ENCODE assay signal across 1 cellular context in genomic region chr14:31025335-31026075, GRCh38.
TF ChIP-seq lines count a peak whose summit lies in the region.

A gene with protein sequence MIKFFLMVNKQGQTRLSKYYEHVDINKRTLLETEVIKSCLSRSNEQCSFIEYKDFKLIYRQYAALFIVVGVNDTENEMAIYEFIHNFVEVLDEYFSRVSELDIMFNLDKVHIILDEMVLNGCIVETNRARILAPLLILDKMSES (plus strand): TSS chr14:31025649. CDS start chr14:31066197, 40,548 bp downstream.

TF ChIP-seq in HepG2, 621 proteins besides CTCF, POLR2A, EP300 and RAD21 (continued from another document and continues in another):
- peak; percentile 58; the same call in 1 of the 2 replicates for TF ChIP-seq REPIN1 (CRISPR knock-in tag; IDR thresholded peaks at IDR 0.05; ENCODE audit: borderline replicate concordance, low read depth)
- TF ChIP-seq POLR2AphosphoS5 (IDR thresholded peaks at IDR 0.05; ENCODE audit: low read depth, low read length) = peak; percentile 59; the same call in 1 of the 2 replicates
- TF ChIP-seq, protein P1, sequence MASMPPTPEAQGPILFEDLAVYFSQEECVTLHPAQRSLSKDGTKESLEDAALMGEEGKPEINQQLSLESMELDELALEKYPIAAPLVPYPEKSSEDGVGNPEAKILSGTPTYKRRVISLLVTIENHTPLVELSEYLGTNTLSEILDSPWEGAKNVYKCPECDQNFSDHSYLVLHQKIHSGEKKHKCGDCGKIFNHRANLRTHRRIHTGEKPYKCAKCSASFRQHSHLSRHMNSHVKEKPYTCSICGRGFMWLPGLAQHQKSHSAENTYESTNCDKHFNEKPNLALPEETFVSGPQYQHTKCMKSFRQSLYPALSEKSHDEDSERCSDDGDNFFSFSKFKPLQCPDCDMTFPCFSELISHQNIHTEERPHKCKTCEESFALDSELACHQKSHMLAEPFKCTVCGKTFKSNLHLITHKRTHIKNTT (CRISPR knock-in tag; IDR thresholded peaks at IDR 0.05) = peak; percentile 83
- no peak for TF ChIP-seq PHF20 (CRISPR knock-in tag; IDR thresholded peaks at IDR 0.05)
- 0 out of 2 replicates have a peak, but pooled peaks have one; percentile 28 for TF ChIP-seq GTF3A (CRISPR knock-in tag; conservative IDR thresholded peaks at IDR 0.05)
- no peak for TF ChIP-seq TBL1XR1 (IDR thresholded peaks at IDR 0.05; ENCODE audit: borderline replicate concordance, low read length, partially characterized antibody)
- TF ChIP-seq ZEB1 (IDR thresholded peaks at IDR 0.05; ENCODE audit: insufficient replicate concordance, low read depth) = no peak
- no peak for TF ChIP-seq ETS1 (CRISPR knock-in tag; IDR thresholded peaks at IDR 0.05)
- peak; percentile 77 for TF ChIP-seq HNRNPLL (IDR thresholded peaks at IDR 0.05; ENCODE audit: low read depth, low read length, poor library complexity, severe bottlenecking)
- TF ChIP-seq SUZ12 (IDR thresholded peaks at IDR 0.05; ENCODE audit: low read depth, low read length) = no peak
- TF ChIP-seq ZFYVE20 (CRISPR knock-in tag; IDR thresholded peaks at IDR 0.05; ENCODE audit: borderline replicate concordance, low read depth) = peak; percentile 76; the same call in 1 of the 2 replicates
- TF ChIP-seq ZNF678 (CRISPR knock-in tag; IDR thresholded peaks at IDR 0.05) = peak; percentile 63; the same call in 1 of the 2 replicates
- TF ChIP-seq FOXK1 (CRISPR knock-in tag; IDR thresholded peaks at IDR 0.05; ENCODE audit: borderline replicate concordance, low read depth) = no peak
- TF ChIP-seq, protein P2, sequence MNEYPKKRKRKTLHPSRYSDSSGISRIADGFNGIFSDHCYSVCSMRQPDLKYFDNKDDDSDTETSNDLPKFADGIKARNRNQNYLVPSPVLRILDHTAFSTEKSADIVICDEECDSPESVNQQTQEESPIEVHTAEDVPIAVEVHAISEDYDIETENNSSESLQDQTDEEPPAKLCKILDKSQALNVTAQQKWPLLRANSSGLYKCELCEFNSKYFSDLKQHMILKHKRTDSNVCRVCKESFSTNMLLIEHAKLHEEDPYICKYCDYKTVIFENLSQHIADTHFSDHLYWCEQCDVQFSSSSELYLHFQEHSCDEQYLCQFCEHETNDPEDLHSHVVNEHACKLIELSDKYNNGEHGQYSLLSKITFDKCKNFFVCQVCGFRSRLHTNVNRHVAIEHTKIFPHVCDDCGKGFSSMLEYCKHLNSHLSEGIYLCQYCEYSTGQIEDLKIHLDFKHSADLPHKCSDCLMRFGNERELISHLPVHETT (CRISPR knock-in tag; conservative IDR thresholded peaks at IDR 0.05) = no peak; the same call in 1 of the 2 replicates
- TF ChIP-seq ZBTB21 (CRISPR knock-in tag; IDR thresholded peaks at IDR 0.05) = peak; percentile 52; the same call in 1 of the 2 replicates
- no peak for TF ChIP-seq ZNF296 (CRISPR knock-in tag; conservative IDR thresholded peaks at IDR 0.05)
- TF ChIP-seq ZNF121 (CRISPR knock-in tag; IDR thresholded peaks at IDR 0.05) = no peak
- TF ChIP-seq ZNF83 (CRISPR knock-in tag; IDR thresholded peaks at IDR 0.05; ENCODE audit: borderline replicate concordance) = peak; percentile 78; the same call in 1 of the 2 replicates
- peak; percentile 65; the same call in 1 of the 2 replicates for TF ChIP-seq ZFP37 (CRISPR knock-in tag; IDR thresholded peaks at IDR 0.05; ENCODE audit: borderline replicate concordance)
- TF ChIP-seq, protein P3, sequence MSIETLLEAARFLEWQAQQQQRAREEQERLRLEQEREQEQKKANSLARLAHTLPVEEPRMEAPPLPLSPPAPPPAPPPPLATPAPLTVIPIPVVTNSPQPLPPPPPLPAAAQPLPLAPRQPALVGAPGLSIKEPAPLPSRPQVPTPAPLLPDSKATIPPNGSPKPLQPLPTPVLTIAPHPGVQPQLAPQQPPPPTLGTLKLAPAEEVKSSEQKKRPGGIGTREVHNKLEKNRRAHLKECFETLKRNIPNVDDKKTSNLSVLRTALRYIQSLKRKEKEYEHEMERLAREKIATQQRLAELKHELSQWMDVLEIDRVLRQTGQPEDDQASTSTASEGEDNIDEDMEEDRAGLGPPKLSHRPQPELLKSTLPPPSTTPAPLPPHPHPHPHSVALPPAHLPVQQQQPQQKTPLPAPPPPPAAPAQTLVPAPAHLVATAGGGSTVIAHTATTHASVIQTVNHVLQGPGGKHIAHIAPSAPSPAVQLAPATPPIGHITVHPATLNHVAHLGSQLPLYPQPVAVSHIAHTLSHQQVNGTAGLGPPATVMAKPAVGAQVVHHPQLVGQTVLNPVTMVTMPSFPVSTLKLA (IDR thresholded peaks at IDR 0.05) = no peak
- TF ChIP-seq NAIF1 (CRISPR knock-in tag; IDR thresholded peaks at IDR 0.05; ENCODE audit: borderline replicate concordance) = peak; percentile 39; the same call in 1 of the 2 replicates
- TF ChIP-seq ZNF3 (CRISPR knock-in tag; IDR thresholded peaks at IDR 0.05) = peak; percentile 82
- 0 out of 2 replicates have a peak, but pooled peaks have one; percentile 13 for TF ChIP-seq RCOR2 (CRISPR knock-in tag; IDR thresholded peaks at IDR 0.05)
- peak; percentile 21; the same call in 1 of the 2 replicates for TF ChIP-seq FOXA3 (CRISPR knock-in tag; IDR thresholded peaks at IDR 0.05)
- TF ChIP-seq, protein P4, sequence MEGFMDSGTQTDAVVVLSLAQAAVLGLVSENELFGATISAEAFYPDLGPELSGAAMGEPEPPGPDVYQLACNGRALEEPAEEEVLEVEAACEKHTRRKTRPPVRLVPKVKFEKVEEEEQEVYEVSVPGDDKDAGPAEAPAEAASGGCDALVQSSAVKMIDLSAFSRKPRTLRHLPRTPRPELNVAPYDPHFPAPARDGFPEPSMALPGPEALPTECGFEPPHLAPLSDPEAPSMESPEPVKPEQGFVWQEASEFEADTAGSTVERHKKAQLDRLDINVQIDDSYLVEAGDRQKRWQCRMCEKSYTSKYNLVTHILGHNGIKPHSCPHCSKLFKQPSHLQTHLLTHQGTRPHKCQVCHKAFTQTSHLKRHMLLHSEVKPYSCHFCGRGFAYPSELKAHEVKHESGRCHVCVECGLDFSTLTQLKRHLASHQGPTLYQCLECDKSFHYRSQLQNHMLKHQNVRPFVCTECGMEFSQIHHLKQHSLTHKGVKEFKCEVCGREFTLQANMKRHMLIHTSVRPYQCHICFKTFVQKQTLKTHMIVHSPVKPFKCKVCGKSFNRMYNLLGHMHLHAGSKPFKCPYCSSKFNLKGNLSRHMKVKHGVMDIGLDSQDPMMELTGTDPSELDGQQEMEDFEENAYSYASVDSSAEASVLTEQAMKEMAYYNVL (CRISPR knock-in tag; IDR thresholded peaks at IDR 0.05; ENCODE audit: borderline replicate concordance) = peak; percentile 50; the same call in 1 of the 2 replicates
- TF ChIP-seq FLYWCH1 (CRISPR knock-in tag; IDR thresholded peaks at IDR 0.05) = no peak
- TF ChIP-seq ZNF30 (CRISPR knock-in tag; IDR thresholded peaks at IDR 0.05) = 0 out of 2 replicates have a peak, but pooled peaks have one; percentile 76
- TF ChIP-seq JUNB (CRISPR knock-in tag; IDR thresholded peaks at IDR 0.05; ENCODE audit: borderline replicate concordance) = no peak
- 0 out of 2 replicates have a peak, but pooled peaks have one; percentile 90 for TF ChIP-seq ZNF570 (CRISPR knock-in tag; IDR thresholded peaks at IDR 0.05; ENCODE audit: borderline replicate concordance)
- TF ChIP-seq TBP (CRISPR knock-in tag; IDR thresholded peaks at IDR 0.05) = no peak
- TF ChIP-seq HOXA3 (CRISPR knock-in tag; IDR thresholded peaks at IDR 0.05) = peak; percentile 98
- TF ChIP-seq ZNF772 (CRISPR knock-in tag; IDR thresholded peaks at IDR 0.05) = peak; percentile 96
- TF ChIP-seq NBN (conservative IDR thresholded peaks at IDR 0.05) = no peak
- no peak; the same call in 1 of the 2 replicates for TF ChIP-seq ATF5 (CRISPR knock-in tag; IDR thresholded peaks at IDR 0.05; ENCODE audit: low read depth)
- TF ChIP-seq ZNF557 (CRISPR knock-in tag; IDR thresholded peaks at IDR 0.05) = 0 out of 2 replicates have a peak, but pooled peaks have one; percentile 68
- TF ChIP-seq SOX5 (CRISPR knock-in tag; IDR thresholded peaks at IDR 0.05; ENCODE audit: borderline replicate concordance) = no peak
- TF ChIP-seq, protein P5, sequence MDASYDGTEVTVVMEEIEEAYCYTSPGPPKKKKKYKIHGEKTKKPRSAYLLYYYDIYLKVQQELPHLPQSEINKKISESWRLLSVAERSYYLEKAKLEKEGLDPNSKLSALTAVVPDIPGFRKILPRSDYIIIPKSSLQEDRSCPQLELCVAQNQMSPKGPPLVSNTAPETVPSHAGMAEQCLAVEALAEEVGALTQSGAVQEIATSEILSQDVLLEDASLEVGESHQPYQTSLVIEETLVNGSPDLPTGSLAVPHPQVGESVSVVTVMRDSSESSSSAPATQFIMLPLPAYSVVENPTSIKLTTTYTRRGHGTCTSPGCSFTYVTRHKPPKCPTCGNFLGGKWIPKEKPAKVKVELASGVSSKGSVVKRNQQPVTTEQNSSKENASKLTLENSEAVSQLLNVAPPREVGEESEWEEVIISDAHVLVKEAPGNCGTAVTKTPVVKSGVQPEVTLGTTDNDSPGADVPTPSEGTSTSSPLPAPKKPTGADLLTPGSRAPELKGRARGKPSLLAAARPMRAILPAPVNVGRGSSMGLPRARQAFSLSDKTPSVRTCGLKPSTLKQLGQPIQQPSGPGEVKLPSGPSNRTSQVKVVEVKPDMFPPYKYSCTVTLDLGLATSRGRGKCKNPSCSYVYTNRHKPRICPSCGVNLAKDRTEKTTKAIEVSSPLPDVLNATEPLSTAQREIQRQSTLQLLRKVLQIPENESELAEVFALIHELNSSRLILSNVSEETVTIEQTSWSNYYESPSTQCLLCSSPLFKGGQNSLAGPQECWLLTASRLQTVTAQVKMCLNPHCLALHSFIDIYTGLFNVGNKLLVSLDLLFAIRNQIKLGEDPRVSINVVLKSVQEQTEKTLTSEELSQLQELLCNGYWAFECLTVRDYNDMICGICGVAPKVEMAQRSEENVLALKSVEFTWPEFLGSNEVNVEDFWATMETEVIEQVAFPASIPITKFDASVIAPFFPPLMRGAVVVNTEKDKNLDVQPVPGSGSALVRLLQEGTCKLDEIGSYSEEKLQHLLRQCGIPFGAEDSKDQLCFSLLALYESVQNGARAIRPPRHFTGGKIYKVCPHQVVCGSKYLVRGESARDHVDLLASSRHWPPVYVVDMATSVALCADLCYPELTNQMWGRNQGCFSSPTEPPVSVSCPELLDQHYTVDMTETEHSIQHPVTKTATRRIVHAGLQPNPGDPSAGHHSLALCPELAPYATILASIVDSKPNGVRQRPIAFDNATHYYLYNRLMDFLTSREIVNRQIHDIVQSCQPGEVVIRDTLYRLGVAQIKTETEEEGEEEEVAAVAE (CRISPR knock-in tag; IDR thresholded peaks at IDR 0.05; ENCODE audit: borderline replicate concordance) = peak; percentile 90; the same call in 1 of the 2 replicates
- TF ChIP-seq AGO2 (optimal IDR thresholded peaks at IDR 0.05; ENCODE audit: low read depth, low read length) = no peak
- 0 out of 2 replicates have a peak, but pooled peaks have one; percentile 41 for TF ChIP-seq ZBTB8A (CRISPR knock-in tag; IDR thresholded peaks at IDR 0.05; ENCODE audit: borderline replicate concordance, low read depth)
- TF ChIP-seq TCF7 (IDR thresholded peaks at IDR 0.05; ENCODE audit: low read depth) = no peak
- no peak; a peak in 1 of 4 replicates for TF ChIP-seq KLF16 (CRISPR knock-in tag; IDR thresholded peaks at IDR 0.05)
- TF ChIP-seq, protein P6, sequence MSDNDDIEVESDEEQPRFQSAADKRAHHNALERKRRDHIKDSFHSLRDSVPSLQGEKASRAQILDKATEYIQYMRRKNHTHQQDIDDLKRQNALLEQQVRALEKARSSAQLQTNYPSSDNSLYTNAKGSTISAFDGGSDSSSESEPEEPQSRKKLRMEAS (IDR thresholded peaks at IDR 0.05) = no peak
- TF ChIP-seq, protein P7, sequence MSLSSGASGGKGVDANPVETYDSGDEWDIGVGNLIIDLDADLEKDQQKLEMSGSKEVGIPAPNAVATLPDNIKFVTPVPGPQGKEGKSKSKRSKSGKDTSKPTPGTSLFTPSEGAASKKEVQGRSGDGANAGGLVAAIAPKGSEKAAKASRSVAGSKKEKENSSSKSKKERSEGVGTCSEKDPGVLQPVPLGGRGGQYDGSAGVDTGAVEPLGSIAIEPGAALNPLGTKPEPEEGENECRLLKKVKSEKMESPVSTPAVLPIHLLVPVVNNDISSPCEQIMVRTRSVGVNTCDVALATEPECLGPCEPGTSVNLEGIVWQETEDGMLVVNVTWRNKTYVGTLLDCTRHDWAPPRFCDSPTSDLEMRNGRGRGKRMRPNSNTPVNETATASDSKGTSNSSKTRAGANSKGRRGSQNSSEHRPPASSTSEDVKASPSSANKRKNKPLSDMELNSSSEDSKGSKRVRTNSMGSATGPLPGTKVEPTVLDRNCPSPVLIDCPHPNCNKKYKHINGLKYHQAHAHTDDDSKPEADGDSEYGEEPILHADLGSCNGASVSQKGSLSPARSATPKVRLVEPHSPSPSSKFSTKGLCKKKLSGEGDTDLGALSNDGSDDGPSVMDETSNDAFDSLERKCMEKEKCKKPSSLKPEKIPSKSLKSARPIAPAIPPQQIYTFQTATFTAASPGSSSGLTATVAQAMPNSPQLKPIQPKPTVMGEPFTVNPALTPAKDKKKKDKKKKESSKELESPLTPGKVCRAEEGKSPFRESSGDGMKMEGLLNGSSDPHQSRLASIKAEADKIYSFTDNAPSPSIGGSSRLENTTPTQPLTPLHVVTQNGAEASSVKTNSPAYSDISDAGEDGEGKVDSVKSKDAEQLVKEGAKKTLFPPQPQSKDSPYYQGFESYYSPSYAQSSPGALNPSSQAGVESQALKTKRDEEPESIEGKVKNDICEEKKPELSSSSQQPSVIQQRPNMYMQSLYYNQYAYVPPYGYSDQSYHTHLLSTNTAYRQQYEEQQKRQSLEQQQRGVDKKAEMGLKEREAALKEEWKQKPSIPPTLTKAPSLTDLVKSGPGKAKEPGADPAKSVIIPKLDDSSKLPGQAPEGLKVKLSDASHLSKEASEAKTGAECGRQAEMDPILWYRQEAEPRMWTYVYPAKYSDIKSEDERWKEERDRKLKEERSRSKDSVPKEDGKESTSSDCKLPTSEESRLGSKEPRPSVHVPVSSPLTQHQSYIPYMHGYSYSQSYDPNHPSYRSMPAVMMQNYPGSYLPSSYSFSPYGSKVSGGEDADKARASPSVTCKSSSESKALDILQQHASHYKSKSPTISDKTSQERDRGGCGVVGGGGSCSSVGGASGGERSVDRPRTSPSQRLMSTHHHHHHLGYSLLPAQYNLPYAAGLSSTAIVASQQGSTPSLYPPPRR (CRISPR knock-in tag; IDR thresholded peaks at IDR 0.05; ENCODE audit: borderline replicate concordance) = 0 out of 2 replicates have a peak, but pooled peaks have one; percentile 23
- TF ChIP-seq ZFP82 (CRISPR knock-in tag; IDR thresholded peaks at IDR 0.05; ENCODE audit: borderline replicate concordance) = peak; percentile 99
- peak; percentile 37; the same call in 1 of the 2 replicates for TF ChIP-seq HNF4G (IDR thresholded peaks at IDR 0.05; ENCODE audit: borderline replicate concordance, low read depth, low read length)
- TF ChIP-seq HNF4G (CRISPR knock-in tag; IDR thresholded peaks at IDR 0.05; ENCODE audit: borderline replicate concordance, low read depth) = peak; percentile 75
